ENCODE assay signal across 11 cellular contexts in genomic region chr10:23540401-23540800, GRCh38.
DNase-seq lines count a peak whose midpoint lies in the region; ATAC-seq and TF ChIP-seq lines count a peak whose summit lies in the region.
"Had no signal": no experiment of that assay in that cellular context is flagged by ENCODE, and none has a peak within 500 bp of the region (broad histone marks: within the 10 kb centered on the region; RNA-seq: fewer than 3 reads in every experiment).

No MANE protein-coding gene starts in this region.

- TF ChIP-seq CTCF in A673 (conservative IDR thresholded peaks at IDR 0.05; ENCODE audit: low read depth, low read length) (no peak), OCI-LY7 (conservative IDR thresholded peaks at IDR 0.05; ENCODE audit: low read length) (no peak), endothelial cell (IDR thresholded peaks at IDR 0.05; ENCODE audit: unreplicated experiment) (no peak)
- TF ChIP-seq CTCF in CD8-positive, alpha-beta T cell (IDR thresholded peaks at IDR 0.05): no peak

- H3K27ac ChIP-seq in A673 (ENCODE audit: low read depth, low read length, poor library complexity, severe bottlenecking) (peak overlapping the region; percentile 54), OCI-LY7 (ENCODE audit: low read depth, low read length, poor library complexity, severe bottlenecking) (no peak overlapping the region)
- no peak overlapping the region for H3K27ac ChIP-seq in CD8-positive, alpha-beta T cell (ENCODE audit: low read depth, low read length)

- no peaks in the 10 kb centered on the region for H3K9me2 ChIP-seq in OCI-LY7 (ENCODE audit: insufficient read depth, low read length)

- H3K36me3 ChIP-seq in A673 (ENCODE audit: insufficient read depth, low read length, poor library complexity, severe bottlenecking): no peaks in the 10 kb centered on the region
- H3K36me3 ChIP-seq in CD8-positive, alpha-beta T cell (ENCODE audit: insufficient read depth, low read length): no peaks in the 10 kb centered on the region
- H3K36me3 ChIP-seq in OCI-LY7 (ENCODE audit: insufficient read depth, low read length): no peaks in the 10 kb centered on the region

- H3K27me3 ChIP-seq in A673 (replicated peaks; ENCODE audit: insufficient read depth, low read depth, low read length, poor library complexity): no peaks in the 10 kb centered on the region
- no peaks in the 10 kb centered on the region for H3K27me3 ChIP-seq in CD8-positive, alpha-beta T cell (ENCODE audit: insufficient read depth, low read length)

- CTCF ChIA-PET in A673 (lab: Charles Lee) (no interaction called here), OCI-LY7 (lab: Charles Lee; ENCODE audit: unreplicated experiment) (interaction anchor here (0.6 kb wide), 1 partner anchor 9 kb away, joined by 3 read pairs; no protein-coding TSS in a partner anchor)
- CTCF ChIA-PET in CD8-positive, alpha-beta T cell (lab: Charles Lee): interaction anchor here (0.8 to 3.5 kb wide), 7 partner anchors 9 to 225 kb away, joined by 3 to 15 read pairs (median 4); partner anchors contain the start of gene OTUD1

- DNase-seq in A673 (ENCODE audit: low spot score): peak; percentile 64
- DNase-seq in CD8-positive, alpha-beta T cell: peak in 1 of 7 experiments; percentile 18
- DNase-seq in OCI-LY7 (ENCODE audit: low spot score): peak; percentile 63
- peak; percentile 9 for DNase-seq in endothelial cell (ENCODE audit: low spot score)
- no peak for DNase-seq in iPS-NIHi7 (ENCODE audit: extremely low spot score)
- no peak for DNase-seq in DMS53 treated with DMSO at 0.1 percent for 48 hours (lab: John Stamatoyannopoulos, UW; ENCODE audit: unreplicated experiment)
- DNase-seq in NCI-H2171 (lab: John Stamatoyannopoulos, UW): no peak
- DNase-seq: NCI-H2171 treated with DMSO at 0.1 percent for 48 hours, OCI-M1 had no signal

- no TSS peak for BruUV-seq in A673 (replicated peaks; lab: Mats Ljungman, UMichigan)
- no TSS peak for BruUV-seq in OCI-LY7 (replicated peaks; lab: Mats Ljungman, UMichigan)

- intact Hi-C loops in A673 (cut with micrococcal nuclease; ENCODE audit: unreplicated experiment) (no loop called here), OCI-LY7 (cut with micrococcal nuclease; ENCODE audit: unreplicated experiment) (loop anchor here (5.0 kb wide), 1 partner anchor 162 kb away; no protein-coding TSS in a partner anchor)
- intact Hi-C loops in CD8-positive, alpha-beta T cell (cut with DNase I, micrococcal nuclease): no loop called here

- peaks cover 8% of the 10 kb centered on the region for H3K36me3 Mint-ChIP-seq in CD8-positive, alpha-beta T cell
- H3K36me3 Mint-ChIP-seq in endothelial cell (ENCODE audit: low read depth, unreplicated experiment): no peaks in the 10 kb centered on the region
- H3K36me3 Mint-ChIP-seq: stimulated activated effector memory CD8-positive, alpha-beta T cell treated with anti-CD3 and anti-CD28 coated beads, Interleukin-12 subunit alpha, Interleukin-12 subunit beta, amount 100 ng/mL, for 72 hours had no signal

- no peaks in the 10 kb centered on the region for H3K79me2 ChIP-seq in OCI-LY7 (ENCODE audit: insufficient read depth, low read depth, low read length)

- H3K27me3 Mint-ChIP-seq in CD8-positive, alpha-beta T cell (ENCODE audit: low read depth): no peaks in the 10 kb centered on the region
- peaks cover 2% of the 10 kb centered on the region for H3K27me3 Mint-ChIP-seq in endothelial cell (ENCODE audit: unreplicated experiment)

- peak overlapping the region; percentile 89 for H3K27ac Mint-ChIP-seq in CD8-positive, alpha-beta T cell
- H3K27ac Mint-ChIP-seq in endothelial cell (ENCODE audit: unreplicated experiment): peak overlapping the region; percentile 50
- H3K27ac Mint-ChIP-seq: stimulated activated effector memory CD8-positive, alpha-beta T cell treated with anti-CD3 and anti-CD28 coated beads, Interleukin-12 subunit alpha, Interleukin-12 subunit beta, amount 100 ng/mL, for 72 hours had no signal

- H3K9me3 Mint-ChIP-seq in CD8-positive, alpha-beta T cell: no peaks in the 10 kb centered on the region
- peaks cover 5% of the 10 kb centered on the region for H3K9me3 Mint-ChIP-seq in endothelial cell (ENCODE audit: unreplicated experiment)
- H3K9me3 Mint-ChIP-seq: stimulated activated effector memory CD8-positive, alpha-beta T cell treated with anti-CD3 and anti-CD28 coated beads, Interleukin-12 subunit alpha, Interleukin-12 subunit beta, amount 100 ng/mL, for 72 hours had no signal

- POLR2A ChIA-PET in A673 (lab: Charles Lee; ENCODE audit: low non-redundant PET): no interaction called here
- POLR2A ChIA-PET in CD8-positive, alpha-beta T cell (lab: Charles Lee): interaction anchor here (0.9 to 1.7 kb wide), 6 partner anchors 9 to 1311 kb away, joined by 3 to 9 read pairs (median 4); partner anchors contain the start of gene OTUD1
- POLR2A ChIA-PET in OCI-LY7 (lab: Charles Lee): interaction anchor here (0.7 to 2.2 kb wide), 5 partner anchors 12 to 617 kb away, joined by 3 to 9 read pairs (median 5); no protein-coding TSS in a partner anchor

- no peaks in the 10 kb centered on the region for H4K20me1 ChIP-seq in OCI-LY7 (ENCODE audit: insufficient read depth, low read length)

- peaks cover 52% of the 10 kb centered on the region for H3K4me1 Mint-ChIP-seq in CD8-positive, alpha-beta T cell (ENCODE audit: low read depth)
- H3K4me1 Mint-ChIP-seq in endothelial cell (ENCODE audit: unreplicated experiment): peaks cover 37% of the 10 kb centered on the region

- peak overlapping the region; percentile 68 for H3K4me3 Mint-ChIP-seq in CD8-positive, alpha-beta T cell
- H3K4me3 Mint-ChIP-seq in endothelial cell (ENCODE audit: unreplicated experiment): no peak overlapping the region
- H3K4me3 Mint-ChIP-seq: stimulated activated effector memory CD8-positive, alpha-beta T cell treated with anti-CD3 and anti-CD28 coated beads, Interleukin-12 subunit alpha, Interleukin-12 subunit beta, amount 100 ng/mL, for 72 hours had no signal

- peak overlapping the region; percentile 93 for H2AFZ ChIP-seq in OCI-LY7 (ENCODE audit: low read length)

- peak; percentile 40 for ATAC-seq in CD8-positive, alpha-beta T cell
- ATAC-seq in HG03039 (IDR thresholded peaks at IDR 0.05; ENCODE audit: unreplicated experiment): no peak
- ATAC-seq: stimulated activated effector memory CD8-positive, alpha-beta T cell treated with anti-CD3 and anti-CD28 coated beads, Interleukin-12 subunit alpha, Interleukin-12 subunit beta, amount 100 ng/mL, for 72 hours had no signal

- peak overlapping the region; percentile 40 for H3K4me2 ChIP-seq in OCI-LY7 (ENCODE audit: low read length)

- H3K4me1 ChIP-seq in A673 (ENCODE audit: insufficient read depth, low read length, poor library complexity, severe bottlenecking) (peaks cover 20% of the 10 kb centered on the region), OCI-LY7 (ENCODE audit: insufficient read depth, low read length, poor library complexity, severe bottlenecking) (peaks cover 16% of the 10 kb centered on the region)
- H3K4me1 ChIP-seq in CD8-positive, alpha-beta T cell (ENCODE audit: insufficient read depth, low read length): peaks cover 43% of the 10 kb centered on the region

- H3K4me3 ChIP-seq in A673 (ENCODE audit: low read depth, low read length, poor library complexity, severe bottlenecking): no peak overlapping the region
- H3K4me3 ChIP-seq in CD8-positive, alpha-beta T cell (ENCODE audit: low read depth, low read length): no peak overlapping the region
- H3K4me3 ChIP-seq in OCI-LY7 (ENCODE audit: low read depth, low read length, poor library complexity, severe bottlenecking): no peak overlapping the region

- H3K9me3 ChIP-seq in A673 (ENCODE audit: low read depth, low read length, poor library complexity, severe bottlenecking) (no peaks in the 10 kb centered on the region), OCI-LY7 (ENCODE audit: low read length) (no peaks in the 10 kb centered on the region)
- H3K9me3 ChIP-seq in CD8-positive, alpha-beta T cell (ENCODE audit: low read length): no peaks in the 10 kb centered on the region

Comparison
In these comparisons a context has a peak if more than half of its experiments do, and no peak if none do; other contexts are left out.
1. DNase-seq: peak in A673 (single experiment), OCI-LY7 (single experiment) and endothelial cell (single experiment); none in iPS-NIHi7 (single experiment), DMS53 treated with DMSO at 0.1 percent for 48 hours (single experiment) and NCI-H2171 (single experiment).